18 cellular contexts compared by ENCODE assay signal in genomic region chr5:127814225-127814973, GRCh38.
DNase-seq lines count a peak whose midpoint lies in the region; ATAC-seq, FAIRE-seq and TF ChIP-seq lines count a peak whose summit lies in the region.
"Had no signal": no experiment of that assay in that cellular context is flagged by ENCODE, and none has a peak within 500 bp of the region (broad histone marks: within the 10 kb centered on the region; RNA-seq: fewer than 3 reads in every experiment).

No MANE protein-coding gene starts in this region.

- no peaks in the 10 kb centered on the region for H3K79me2 ChIP-seq in PC-9 (ENCODE audit: low read depth)

- TF ChIP-seq CTCF in PC-9 (conservative IDR thresholded peaks at IDR 0.05): no peak
- no peak for TF ChIP-seq CTCF in nephron (IDR thresholded peaks at IDR 0.05; ENCODE audit: unreplicated experiment in 3 of 3)

- no peak for DNase-seq in PC-9
- DNase-seq in stimulated activated naive CD4-positive, alpha-beta T cell (lab: John Stamatoyannopoulos, UW): no peak
- DNase-seq in SKM-1 (lab: John Stamatoyannopoulos, UW; ENCODE audit: unreplicated experiment): no peak
- DNase-seq in HUDEP-2 (lab: John Stamatoyannopoulos, UW; ENCODE audit: unreplicated experiment in 76 of 76): no peak
- DNase-seq: activated CD4-positive, alpha-beta T cell treated with anti-CD3 and anti-CD28 coated beads, Interleukin-2, amount 10 ng/mL, durations not matched to agents 7 days and 5 days; activated naive CD4-positive, alpha-beta T cell treated with anti-CD3 and anti-CD28 coated beads, Interleukin-2, amount 50 U/mL, for 16 hours; activated T-cell treated with anti-CD3 and anti-CD28 coated beads, Interleukin-2, amount 50 U/mL, for 1 hour; body of pancreas; esophagus squamous epithelium; heart right ventricle; mesendoderm; NCI-H1694 treated with DMSO at 0.1 percent for 48 hours; NCI-H446 treated with DMSO at 0.1 percent for 48 hours; stimulated activated CD4-positive, alpha-beta T cell treated with anti-CD3 and anti-CD28 coated beads, Interleukin-4, amount 100 ng/mL, for 1 hour had no signal

- H3K27ac ChIP-seq in PC-9: peak overlapping the region; percentile 77
- H3K27ac ChIP-seq: body of pancreas, esophagus squamous epithelium, heart right ventricle, suprapubic skin had no signal

- H3K4me2 ChIP-seq in PC-9: peak overlapping the region; percentile 46

- no peaks in the 10 kb centered on the region for H3K36me3 ChIP-seq in PC-9 (ENCODE audit: low read depth)
- H3K36me3 ChIP-seq: esophagus squamous epithelium, heart right ventricle, suprapubic skin had no signal

- CTCF ChIA-PET in PC-9 (lab: Charles Lee): no interaction called here

- FAIRE-seq in endometrium (lab: Jason Lieb, UNC): peak; percentile 95

- BruUV-seq in PC-9 (replicated peaks; lab: Mats Ljungman, UMichigan): no TSS peak

- H3F3A ChIP-seq in PC-9 (ENCODE audit: insufficient read depth, low read depth): peaks cover 20% of the 10 kb centered on the region

- H3K9me3 Mint-ChIP-seq in nephron: peaks cover 5% of the 10 kb centered on the region
- H3K9me3 Mint-ChIP-seq: activated CD4-positive, alpha-beta T cell treated with anti-CD3 and anti-CD28 coated beads, Interleukin-2, amount 10 ng/mL, durations not matched to agents 7 days and 5 days had no signal

- no peak for ATAC-seq in GM21526 (IDR thresholded peaks at IDR 0.05; ENCODE audit: low FRiP score, unreplicated experiment)
- ATAC-seq: body of pancreas, heart right ventricle had no signal

- H3K4me1 Mint-ChIP-seq in nephron: peaks cover 17% of the 10 kb centered on the region
- H3K4me1 Mint-ChIP-seq: activated CD4-positive, alpha-beta T cell treated with anti-CD3 and anti-CD28 coated beads, Interleukin-2, amount 10 ng/mL, durations not matched to agents 7 days and 5 days had no signal

- no peaks in the 10 kb centered on the region for H4K20me1 ChIP-seq in PC-9 (ENCODE audit: insufficient read depth)

- no peaks in the 10 kb centered on the region for H3K9me2 ChIP-seq in PC-9 (ENCODE audit: insufficient read depth)

- no peak overlapping the region for H3K4me3 Mint-ChIP-seq in nephron
- H3K4me3 Mint-ChIP-seq: activated CD4-positive, alpha-beta T cell treated with anti-CD3 and anti-CD28 coated beads, Interleukin-2, amount 10 ng/mL, durations not matched to agents 7 days and 5 days had no signal

- H3K27me3 ChIP-seq in PC-9 (ENCODE audit: insufficient read depth, low read depth): no peaks in the 10 kb centered on the region
- H3K27me3 ChIP-seq: body of pancreas, esophagus squamous epithelium, heart right ventricle, suprapubic skin had no signal

- H3K4me3 ChIP-seq in PC-9: no peak overlapping the region
- H3K4me3 ChIP-seq: body of pancreas, esophagus squamous epithelium, heart right ventricle, suprapubic skin had no signal

- no peaks in the 10 kb centered on the region for H3K27me3 Mint-ChIP-seq in nephron (ENCODE audit: low read depth)

- H3K36me3 Mint-ChIP-seq in nephron (ENCODE audit: low read depth): no peaks in the 10 kb centered on the region

- POLR2A ChIA-PET in PC-9 (lab: Charles Lee; ENCODE audit: unreplicated experiment): interaction anchor here (0.7 kb wide), 1 partner anchor 35 kb away, joined by 3 read pairs; no protein-coding TSS in a partner anchor

- peaks cover 39% of the 10 kb centered on the region for H3K4me1 ChIP-seq in PC-9 (replicated peaks; ENCODE audit: insufficient read depth)
- H3K4me1 ChIP-seq: body of pancreas, suprapubic skin had no signal

- no peaks in the 10 kb centered on the region for H3K9me3 ChIP-seq in PC-9 (ENCODE audit: insufficient read depth, low read depth)
- H3K9me3 ChIP-seq: body of pancreas, esophagus squamous epithelium, heart right ventricle, suprapubic skin had no signal

- H3K27ac Mint-ChIP-seq in nephron: peak overlapping the region; percentile 28 to 87 (median 35)
- H3K27ac Mint-ChIP-seq: activated CD4-positive, alpha-beta T cell treated with anti-CD3 and anti-CD28 coated beads, Interleukin-2, amount 10 ng/mL, durations not matched to agents 7 days and 5 days had no signal

- no peak overlapping the region for H2AFZ ChIP-seq in PC-9

- intact Hi-C loops in PC-9 (cut with micrococcal nuclease; ENCODE audit: unreplicated experiment): no loop called here
